Comparison of ENCODE assay signal across 14 cellular contexts in the genomic region with DNA sequence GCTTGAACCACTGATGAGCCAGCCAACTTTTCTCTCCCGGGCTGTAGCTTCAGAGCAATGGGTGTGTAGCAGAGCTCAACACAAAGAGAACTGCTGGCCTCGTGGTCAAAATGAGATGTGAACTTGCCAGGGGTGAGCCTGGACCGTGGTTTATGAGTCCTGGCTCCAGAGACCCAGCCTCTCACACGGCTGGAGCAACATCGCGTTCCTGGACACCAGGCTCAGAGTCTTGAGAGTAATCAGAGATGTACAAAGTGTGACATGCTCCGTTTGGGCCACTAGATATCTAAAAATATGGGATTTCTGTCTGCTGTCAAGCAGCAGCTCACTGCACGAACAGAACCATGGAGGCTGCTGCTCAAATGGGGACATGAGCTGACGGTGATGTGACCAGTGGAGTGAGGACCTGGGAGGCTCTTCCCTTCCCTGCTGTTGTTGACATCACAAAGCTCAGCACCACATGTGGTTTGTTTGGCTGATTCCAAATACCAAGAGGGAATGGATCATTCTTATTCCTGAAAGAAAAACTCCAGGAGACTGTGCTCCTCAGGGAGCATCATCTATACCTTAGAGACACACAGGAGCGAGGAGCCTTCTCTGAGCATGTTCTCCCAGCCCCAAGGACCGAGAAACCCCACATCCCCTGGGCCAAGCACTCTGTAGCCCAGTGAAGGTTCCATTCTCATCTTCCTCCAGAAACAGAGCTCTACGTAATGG. TPM values are rescaled to one million over a fixed set of nuclear protein-coding genes. Genes with fewer than 3 reads are reported as not detected.
DNase-seq lines count a peak whose midpoint lies in the region; ATAC-seq and TF ChIP-seq lines count a peak whose summit lies in the region.
"Had no signal": no experiment of that assay in that cellular context is flagged by ENCODE, and none has a peak within 500 bp of the region (broad histone marks: within the 10 kb centered on the region; RNA-seq: fewer than 3 reads in every experiment).

No MANE protein-coding gene starts in this region.

- CTCF ChIA-PET in WTC11 (lab: Charles Lee): interaction anchor here (1.0 to 1.5 kb wide), 4 partner anchors 9 to 147 kb away, joined by 3 to 5 read pairs (median 4); a partner anchor contains a TSS

- ATAC-seq in WTC11 (peak; percentile 40), GM21619 (IDR thresholded peaks at IDR 0.05; ENCODE audit: unreplicated experiment) (no peak), HG02973 (IDR thresholded peaks at IDR 0.05; ENCODE audit: unreplicated experiment) (no peak), HG03108 (IDR thresholded peaks at IDR 0.05; ENCODE audit: unreplicated experiment) (no peak)

- no peak for TF ChIP-seq POLR2A in testis (IDR thresholded peaks at IDR 0.05)

- no peaks in the 10 kb centered on the region; the same call in 1 of the 2 replicates for H3K9me3 Mint-ChIP-seq in WTC11
- H3K9me3 Mint-ChIP-seq: activated T-cell treated with anti-CD3 and anti-CD28 coated beads, Interleukin-2, amount 50 U/mL, for 24 hours had no signal

- peaks cover 52% of the 10 kb centered on the region for H3K4me1 ChIP-seq in testis

- H3K9me3 ChIP-seq in testis: no peaks in the 10 kb centered on the region

- peak overlapping the region; percentile 67 to 88 for H3K27ac ChIP-seq in testis

- H3K4me3 ChIP-seq in fibroblast of mammary gland (ENCODE audit: control insufficient read depth, low read depth, low read length): no peak overlapping the region
- no peak overlapping the region for H3K4me3 ChIP-seq in testis

- intact Hi-C loops in testis (cut with DNase I; ENCODE audit: low total_unique reads): no loop called here

- H3K36me3 Mint-ChIP-seq in WTC11: peaks cover 8% of the 10 kb centered on the region

- WGBS in testis, 2 donors: 42 to 50% methylated on average over 12 of the region's 12 CpGs

- H3K27me3 Mint-ChIP-seq in WTC11 (ENCODE audit: low read depth): no peaks in the 10 kb centered on the region
- H3K27me3 Mint-ChIP-seq: activated T-cell treated with anti-CD3 and anti-CD28 coated beads, Interleukin-2, amount 50 U/mL, for 24 hours had no signal

- H3K4me3 Mint-ChIP-seq in WTC11: no peak overlapping the region
- H3K4me3 Mint-ChIP-seq: activated T-cell treated with anti-CD3 and anti-CD28 coated beads, Interleukin-2, amount 50 U/mL, for 24 hours had no signal

- DNase-seq in WTC11 (ENCODE audit: low spot score): no peak
- peak; percentile 75 for DNase-seq in fibroblast of mammary gland (ENCODE audit: low read depth)
- peak; percentile 62 for DNase-seq in myocyte (ENCODE audit: low read depth)
- peak; percentile 77 for DNase-seq in testis
- DNase-seq in NCI-H187 (lab: John Stamatoyannopoulos, UW): no peak
- DNase-seq: activated T-cell treated with anti-CD3 and anti-CD28 coated beads, Interleukin-2, amount 50 U/mL, for 24 hours; amniotic stem cell; DMS53; effector CD4-positive, alpha-beta T cell; NCI-H1436 treated with DMSO at 0.1 percent for 48 hours; NCI-H510A had no signal

- TF ChIP-seq CTCF in WTC11 (IDR thresholded peaks at IDR 0.05) (no peak), fibroblast of mammary gland (conservative IDR thresholded peaks at IDR 0.05; ENCODE audit: control insufficient read depth, insufficient read depth, low read depth, low read length) (no peak), testis (IDR thresholded peaks at IDR 0.05) (no peak)

- H3K4me1 Mint-ChIP-seq in WTC11: peaks cover 47% of the 10 kb centered on the region

- POLR2A ChIA-PET in WTC11 (lab: Charles Lee): no interaction called here

- H3K27ac Mint-ChIP-seq in WTC11: 0 out of 2 replicates have a peak overlapping the region, but pooled peaks have one; percentile 59
- H3K27ac Mint-ChIP-seq: activated T-cell treated with anti-CD3 and anti-CD28 coated beads, Interleukin-2, amount 50 U/mL, for 24 hours had no signal

- no peaks in the 10 kb centered on the region for H3K36me3 ChIP-seq in testis (ENCODE audit: low read depth, missing control alignments)

- H3K27me3 ChIP-seq in testis: no peaks in the 10 kb centered on the region

TF ChIP-seq in WTC11, 78 proteins besides CTCF, POLR2A, EP300 and RAD21:
- TF ChIP-seq ESRRA (CRISPR knock-in tag; IDR thresholded peaks at IDR 0.05; ENCODE audit: borderline replicate concordance): no peak
- no peak for TF ChIP-seq TEAD4 (CRISPR knock-in tag; IDR thresholded peaks at IDR 0.05)
- peak; percentile 75 for TF ChIP-seq ZNF423 (CRISPR knock-in tag; IDR thresholded peaks at IDR 0.05)
- no peak for TF ChIP-seq FOXP1 (CRISPR knock-in tag; IDR thresholded peaks at IDR 0.05; ENCODE audit: borderline replicate concordance)

RNA-seq across cellular contexts. Expression of a gene that starts 9.2 kb away (rescaled TPM):
- 27.1 to 28.7 TPM (median 28.0 TPM) in 3 replicates for total RNA-seq in WTC11 (2021)
- 65.8 and 71.2 TPM in 2 replicates for total RNA-seq in myocyte
- polyA plus RNA-seq in myocyte (2012): 30.0 TPM
- total RNA-seq in testis: 10 to 100 TPM; 63.1 to 67.6 TPM
- 44.7 TPM for polyA plus RNA-seq in testis (ENCODE audit: insufficient read depth, low read depth, low replicate concordance)

Comparison
In these comparisons a context has a peak if more than half of its experiments do, and no peak if none do; other contexts are left out.
1. DNase-seq: peak in fibroblast of mammary gland (single experiment), myocyte (single experiment) and testis (single experiment); none in WTC11 (single experiment) and NCI-H187 (0 of 2).